ENCODE assay signal across 19 cellular contexts in genomic region chr6:155883741-155884140, GRCh38.
A peak's percentile ranks its signal among the peaks of the same experiment; 100 is the strongest.
DNase-seq lines count a peak whose midpoint lies in the region; ATAC-seq and TF ChIP-seq lines count a peak whose summit lies in the region.
"Had no signal": no experiment of that assay in that cellular context is flagged by ENCODE, and none has a peak within 500 bp of the region (broad histone marks: within the 10 kb centered on the region; RNA-seq: fewer than 3 reads in every experiment).

No MANE protein-coding gene starts in this region.

- H3K4me1 Mint-ChIP-seq in CD4-positive, alpha-beta T cell (ENCODE audit: low read depth): peaks cover 33% of the 10 kb centered on the region
- H3K4me1 Mint-ChIP-seq in progenitor cell of endocrine pancreas (ENCODE audit: low read depth): peaks cover 22% of the 10 kb centered on the region
- no peaks in the 10 kb centered on the region for H3K4me1 Mint-ChIP-seq in activated CD4-positive, alpha-beta T cell treated with anti-CD3 and anti-CD28 coated beads, Interleukin-2, amount 10 ng/mL, durations not matched to agents 24 days and 14 days

- no peaks in the 10 kb centered on the region for H3K9me3 ChIP-seq in CD4-positive, alpha-beta T cell (ENCODE audit: control insufficient read depth, low read length)
- H3K9me3 ChIP-seq: tibial artery had no signal

- no peaks in the 10 kb centered on the region for H3K36me3 Mint-ChIP-seq in CD4-positive, alpha-beta T cell (ENCODE audit: low read depth)
- H3K36me3 Mint-ChIP-seq in progenitor cell of endocrine pancreas (ENCODE audit: insufficient read depth): peaks cover 2% of the 10 kb centered on the region
- no peaks in the 10 kb centered on the region for H3K36me3 Mint-ChIP-seq in activated CD4-positive, alpha-beta T cell treated with anti-CD3 and anti-CD28 coated beads, Interleukin-2, amount 10 ng/mL, durations not matched to agents 24 days and 14 days (ENCODE audit: low read depth)

- H3K27ac Mint-ChIP-seq in CD4-positive, alpha-beta T cell: peak overlapping the region; percentile 82
- H3K27ac Mint-ChIP-seq in progenitor cell of endocrine pancreas: peak overlapping the region; percentile 27
- H3K27ac Mint-ChIP-seq in activated CD4-positive, alpha-beta T cell treated with anti-CD3 and anti-CD28 coated beads, Interleukin-2, amount 10 ng/mL, durations not matched to agents 24 days and 14 days: no peak overlapping the region
- H3K27ac Mint-ChIP-seq: activated CD4-positive, alpha-beta memory T cell treated with anti-CD3 and anti-CD28 coated beads, Interleukin-2, amount 10 ng/mL, durations not matched to agents 7 days and 5 days; B cell had no signal

- H3K27me3 ChIP-seq in CD4-positive, alpha-beta T cell (ENCODE audit: control insufficient read depth, insufficient read depth, low read length): no peaks in the 10 kb centered on the region
- H3K27me3 ChIP-seq: cardiac muscle cell, tibial artery had no signal

- H3K27ac ChIP-seq in CD4-positive, alpha-beta T cell (ENCODE audit: low read depth, low read length): no peak overlapping the region
- H3K27ac ChIP-seq: cardiac muscle cell, KMS-11, RWPE1 had no signal

- TF ChIP-seq CTCF in CD4-positive, alpha-beta T cell (IDR thresholded peaks at IDR 0.05): no peak
- TF ChIP-seq CTCF in choroid plexus epithelial cell (conservative IDR thresholded peaks at IDR 0.05; ENCODE audit: low read depth, low read length) (no peak), progenitor cell of endocrine pancreas (IDR thresholded peaks at IDR 0.05; ENCODE audit: unreplicated experiment) (no peak)

- no peaks in the 10 kb centered on the region for H3K27me3 Mint-ChIP-seq in CD4-positive, alpha-beta T cell
- peaks cover 3% of the 10 kb centered on the region for H3K27me3 Mint-ChIP-seq in progenitor cell of endocrine pancreas
- no peaks in the 10 kb centered on the region for H3K27me3 Mint-ChIP-seq in activated CD4-positive, alpha-beta T cell treated with anti-CD3 and anti-CD28 coated beads, Interleukin-2, amount 10 ng/mL, durations not matched to agents 24 days and 14 days
- H3K27me3 Mint-ChIP-seq: activated CD4-positive, alpha-beta memory T cell treated with anti-CD3 and anti-CD28 coated beads, Interleukin-2, amount 10 ng/mL, durations not matched to agents 7 days and 5 days; B cell had no signal

- H3K4me3 ChIP-seq in choroid plexus epithelial cell (ENCODE audit: low read depth, low read length): no peak overlapping the region
- H3K4me3 ChIP-seq: cardiac muscle cell, tibial artery had no signal

- intact Hi-C loops in CD4-positive, alpha-beta T cell (cut with DNase I, micrococcal nuclease): no loop called here
- intact Hi-C loops in activated CD4-positive, alpha-beta T cell treated with anti-CD3 and anti-CD28 coated beads, Interleukin-2, amount 10 ng/mL, durations not matched to agents 24 days and 14 days (cut with micrococcal nuclease): no loop called here
- intact Hi-C loops in cardiac septum (cut with DNase I): no loop called here

- peaks cover 1% of the 10 kb centered on the region for H3K9me3 Mint-ChIP-seq in CD4-positive, alpha-beta T cell
- no peaks in the 10 kb centered on the region for H3K9me3 Mint-ChIP-seq in progenitor cell of endocrine pancreas (ENCODE audit: low read depth)
- no peaks in the 10 kb centered on the region for H3K9me3 Mint-ChIP-seq in activated CD4-positive, alpha-beta T cell treated with anti-CD3 and anti-CD28 coated beads, Interleukin-2, amount 10 ng/mL, durations not matched to agents 24 days and 14 days
- H3K9me3 Mint-ChIP-seq: activated CD4-positive, alpha-beta memory T cell treated with anti-CD3 and anti-CD28 coated beads, Interleukin-2, amount 10 ng/mL, durations not matched to agents 7 days and 5 days had no signal

- CTCF ChIA-PET in CD4-positive, alpha-beta T cell (lab: Charles Lee): no interaction called here

- no peak overlapping the region for H3K4me3 Mint-ChIP-seq in CD4-positive, alpha-beta T cell
- no peak overlapping the region for H3K4me3 Mint-ChIP-seq in progenitor cell of endocrine pancreas (ENCODE audit: low read depth)
- no peak overlapping the region for H3K4me3 Mint-ChIP-seq in activated CD4-positive, alpha-beta T cell treated with anti-CD3 and anti-CD28 coated beads, Interleukin-2, amount 10 ng/mL, durations not matched to agents 24 days and 14 days
- H3K4me3 Mint-ChIP-seq: activated CD4-positive, alpha-beta memory T cell treated with anti-CD3 and anti-CD28 coated beads, Interleukin-2, amount 10 ng/mL, durations not matched to agents 7 days and 5 days; B cell had no signal

- no peak for DNase-seq in CD4-positive, alpha-beta T cell
- DNase-seq in M059J (ENCODE audit: low read depth): peak; percentile 83
- DNase-seq in choroid plexus epithelial cell (ENCODE audit: low read depth): peak; percentile 11
- no peak for DNase-seq in progenitor cell of endocrine pancreas (ENCODE audit: low spot score, unreplicated experiment)
- no peak for DNase-seq in activated CD4-positive, alpha-beta T cell treated with anti-CD3 and anti-CD28 coated beads, Interleukin-2, amount 10 ng/mL, durations not matched to agents 24 days and 14 days
- DNase-seq in cardiac septum (ENCODE audit: low spot score): no peak
- DNase-seq: activated CD4-positive, alpha-beta memory T cell treated with anti-CD3 and anti-CD28 coated beads, Interleukin-2, amount 10 ng/mL, durations not matched to agents 7 days and 5 days; DMS53; NCI-H1694 treated with DMSO at 0.1 percent for 48 hours; NCI-H774; occipital lobe; stimulated activated CD4-positive, alpha-beta T cell treated with anti-CD3 and anti-CD28 coated beads, Interleukin-12 subunit alpha, Interleukin-12 subunit beta, amount 100 ng/mL, for 4 hours; tibial artery had no signal

- ATAC-seq in CD4-positive, alpha-beta T cell (ENCODE audit: poor library complexity): no peak
- ATAC-seq in HG03520 (IDR thresholded peaks at IDR 0.05; ENCODE audit: unreplicated experiment) (no peak), HG03135 (IDR thresholded peaks at IDR 0.05; ENCODE audit: unreplicated experiment) (no peak)

- POLR2A ChIA-PET in CD4-positive, alpha-beta T cell (lab: Charles Lee): no interaction called here

Comparison
In these comparisons a context has a peak if more than half of its experiments do, and no peak if none do; other contexts are left out.
1. DNase-seq: peak in M059J (single experiment) and choroid plexus epithelial cell (single experiment); none in CD4-positive, alpha-beta T cell (0 of 10), progenitor cell of endocrine pancreas (single experiment), activated CD4-positive, alpha-beta T cell treated with anti-CD3 and anti-CD28 coated beads, Interleukin-2, amount 10 ng/mL, durations not matched to agents 24 days and 14 days (single experiment) and cardiac septum (single experiment).